ENCODE assay signal across 9 cellular contexts in the genomic region with DNA sequence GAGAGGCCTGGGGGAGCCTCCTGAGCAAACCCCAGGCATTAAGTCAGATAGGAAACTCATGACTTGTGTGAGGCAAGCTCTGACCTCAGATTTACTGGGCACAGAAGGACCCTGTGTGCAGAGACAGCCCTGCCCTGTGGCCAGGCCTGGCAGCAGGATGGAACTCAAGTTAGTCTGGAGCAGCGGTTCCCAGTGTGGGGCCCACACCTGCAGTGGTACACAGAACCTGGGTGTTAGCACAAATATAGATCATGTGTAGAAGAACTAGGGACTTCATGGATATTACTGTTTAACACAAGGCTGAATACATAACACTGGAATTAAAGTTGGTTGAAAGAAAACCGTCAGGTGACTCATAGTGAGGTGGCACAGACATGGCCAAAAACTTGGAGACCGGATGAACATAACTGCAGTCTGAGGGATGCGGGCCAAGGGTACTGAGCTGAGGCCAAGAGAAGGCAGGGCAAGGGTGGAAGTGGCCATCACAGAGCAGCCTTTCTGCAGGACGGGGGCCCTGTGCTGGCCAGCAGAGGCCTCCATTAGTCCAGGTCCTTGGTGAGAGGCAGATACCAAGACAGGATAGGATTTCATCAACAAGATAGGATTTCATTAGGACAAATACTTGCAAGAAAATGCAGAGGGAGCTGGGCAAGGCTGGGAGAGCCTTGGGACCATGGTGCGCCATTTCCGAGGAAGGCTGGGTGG. TPM values are rescaled to one million over a fixed set of nuclear protein-coding genes. Genes with fewer than 3 reads are reported as not detected.
DNase-seq lines count a peak whose midpoint lies in the region; ATAC-seq and TF ChIP-seq lines count a peak whose summit lies in the region.
"Had no signal": no experiment of that assay in that cellular context is flagged by ENCODE, and none has a peak within 500 bp of the region (broad histone marks: within the 10 kb centered on the region; RNA-seq: fewer than 3 reads in every experiment).

No MANE protein-coding gene starts in this region.

- H3K27me3 Mint-ChIP-seq in activated T-helper 17 cell treated with anti-CD3 and anti-CD28 coated beads, Interleukin-2, amount 50 U/mL, for 72 hours = no peaks in the 10 kb centered on the region

- H3K4me3 Mint-ChIP-seq in activated T-helper 17 cell treated with anti-CD3 and anti-CD28 coated beads, Interleukin-2, amount 50 U/mL, for 72 hours = no peak overlapping the region

- H3K9me3 ChIP-seq in subcutaneous abdominal adipose tissue (ENCODE audit: control insufficient read depth in 5 of 5, low read length in 5 of 5) = no peaks in the 10 kb centered on the region
- H3K9me3 ChIP-seq in Peyer's patch = no peaks in the 10 kb centered on the region

- H3K4me3 ChIP-seq in subcutaneous abdominal adipose tissue (ENCODE audit: low read depth in 1 of 5, low read length in 5 of 5) (peak overlapping the region in 1 of 5 donors; percentile 26), Peyer's patch (no peak overlapping the region)

- H3K36me3 ChIP-seq in subcutaneous abdominal adipose tissue (ENCODE audit: control insufficient read depth in 5 of 5, insufficient read depth in 5 of 5, low read length in 5 of 5) = peaks cover 0 to 17% (median 13%) of the 10 kb centered on the region in 5 donors
- H3K36me3 ChIP-seq in Peyer's patch = peaks cover 0 to 14% (median 0%) of the 10 kb centered on the region in 3 donors

- no peak for TF ChIP-seq CTCF in Peyer's patch (IDR thresholded peaks at IDR 0.05)

- DNase-seq in HCEC 1CT = peak; percentile 95
- DNase-seq in hepatic stellate cell (ENCODE audit: low spot score) = peak; percentile 85
- DNase-seq in Peyer's patch = no peak
- no peak for DNase-seq in activated CD4-positive, CD25-positive, alpha-beta regulatory T cell (lab: John Stamatoyannopoulos, UW)
- no peak for DNase-seq in SIG-M5 (lab: John Stamatoyannopoulos, UW)
- DNase-seq: activated CD8-positive, alpha-beta memory T cell treated with anti-CD3 and anti-CD28 coated beads for 24 hours; KG1 had no signal

- peak overlapping the region; percentile 99 for H3K27ac ChIP-seq in subcutaneous abdominal adipose tissue (ENCODE audit: low read depth, low read length)
- no peak overlapping the region for H3K27ac ChIP-seq in Peyer's patch

- peak overlapping the region in 4 of 5 donors; percentile 3 to 68 (median 52) for H3K9ac ChIP-seq in subcutaneous abdominal adipose tissue (ENCODE audit: low read length in 5 of 5)

- no peak for TF ChIP-seq POLR2A in Peyer's patch (IDR thresholded peaks at IDR 0.05)

- no peaks in the 10 kb centered on the region for H3K27me3 ChIP-seq in subcutaneous abdominal adipose tissue (ENCODE audit: control insufficient read depth in 5 of 5, insufficient read depth in 4 of 5, low read length in 5 of 5)
- H3K27me3 ChIP-seq in Peyer's patch = no peaks in the 10 kb centered on the region

- H3K9me3 Mint-ChIP-seq in activated T-helper 17 cell treated with anti-CD3 and anti-CD28 coated beads, Interleukin-2, amount 50 U/mL, for 72 hours = no peaks in the 10 kb centered on the region

- peak overlapping the region; percentile 59 for H3K27ac Mint-ChIP-seq in activated T-helper 17 cell treated with anti-CD3 and anti-CD28 coated beads, Interleukin-2, amount 50 U/mL, for 72 hours

- H3K4me1 ChIP-seq in subcutaneous abdominal adipose tissue (ENCODE audit: control insufficient read depth in 5 of 5, insufficient read depth in 5 of 5, low read length in 5 of 5) (peaks cover 7 to 37% (median 23%) of the 10 kb centered on the region in 5 donors), Peyer's patch (peaks cover 0 to 12% (median 0%) of the 10 kb centered on the region in 4 donors)

- peaks cover 29% of the 10 kb centered on the region for H3K36me3 Mint-ChIP-seq in activated T-helper 17 cell treated with anti-CD3 and anti-CD28 coated beads, Interleukin-2, amount 50 U/mL, for 72 hours (ENCODE audit: low read depth)

- peaks cover 19% of the 10 kb centered on the region for H3K4me1 Mint-ChIP-seq in activated T-helper 17 cell treated with anti-CD3 and anti-CD28 coated beads, Interleukin-2, amount 50 U/mL, for 72 hours

- ATAC-seq in activated T-helper 17 cell treated with anti-CD3 and anti-CD28 coated beads, Interleukin-2, amount 50 U/mL, for 72 hours (replicated peaks) = peak; percentile 43

RNA-seq across cellular contexts. Expression of gene IRAK2, which starts 40.9 kb away (rescaled TPM):
- total RNA-seq in activated T-helper 17 cell treated with anti-CD3 and anti-CD28 coated beads, Interleukin-2, amount 50 U/mL, for 72 hours = 10 to 100 TPM in 1 of 2 donors, 1 to 10 TPM in 1; 5.6 to 10.1 TPM
- total RNA-seq in Peyer's patch = 10 to 100 TPM in 3 of 4 donors, 1 to 10 TPM in 1; 9.1 to 17.3 (median 11.0) TPM

RNA-seq across cellular contexts. Expression of gene TATDN2, which starts 42.6 kb away (rescaled TPM):
- 10 to 100 TPM; 56.7 to 71.7 TPM for total RNA-seq in activated T-helper 17 cell treated with anti-CD3 and anti-CD28 coated beads, Interleukin-2, amount 50 U/mL, for 72 hours
- total RNA-seq in Peyer's patch = 10 to 100 TPM; 30.3 to 52.8 (median 36.9) TPM

Comparison
In these comparisons a context has a peak if more than half of its experiments do, and no peak if none do; other contexts are left out.
1. DNase-seq: peak in HCEC 1CT (single experiment) and hepatic stellate cell (single experiment); none in Peyer's patch (0 of 3), activated CD4-positive, CD25-positive, alpha-beta regulatory T cell (0 of 4) and SIG-M5 (single experiment).